In the genomic region with DNA sequence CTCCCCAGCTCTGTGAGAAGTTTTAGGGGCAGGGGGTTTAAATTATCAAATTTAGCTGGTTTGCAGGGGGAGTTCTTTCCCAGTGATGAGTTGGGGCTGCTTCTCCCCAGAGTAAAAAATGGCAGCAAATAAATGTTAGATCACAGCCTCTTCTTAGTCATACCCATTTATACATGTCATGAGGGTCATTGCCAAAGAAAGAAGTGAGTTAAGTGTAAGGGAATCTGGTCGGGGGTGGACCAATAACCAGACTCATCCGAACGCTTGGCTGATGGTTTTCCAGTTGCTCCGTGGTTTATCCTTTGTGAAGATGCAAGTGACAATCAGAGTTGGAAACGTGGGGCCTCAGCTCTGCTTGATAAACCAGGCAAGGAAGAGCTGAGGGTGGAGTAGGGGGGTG, we compare ENCODE assay signal across 19 cellular contexts.
DNase-seq lines count a peak whose midpoint lies in the region; ATAC-seq, FAIRE-seq and TF ChIP-seq lines count a peak whose summit lies in the region.
"Had no signal": no experiment of that assay in that cellular context is flagged by ENCODE, and none has a peak within 500 bp of the region (broad histone marks: within the 10 kb centered on the region; RNA-seq: fewer than 3 reads in every experiment).

No MANE protein-coding gene starts in this region.

- H2AK9ac ChIP-seq in IMR-90 (replicated peaks; ENCODE audit: low read depth, low read length, poor library complexity): no peak overlapping the region

- H3K14ac ChIP-seq in IMR-90 (replicated peaks; ENCODE audit: low read depth, low read length): no peak overlapping the region
- no peak overlapping the region for H3K14ac ChIP-seq in mesenchymal stem cell (ENCODE audit: low read length in 2 of 2)

- in situ Hi-C loops in IMR-90 (cut with MboI; ENCODE audit: low sequenced_read_pairs): no loop called here
- in situ Hi-C loops in G401 (cut with HindIII; ENCODE audit: low sequenced_read_pairs): loop anchor here (25.0 kb wide), 1 partner anchor 123 kb away; the partner anchor contains the start of gene CACNB1

- 0% methylated on average over 2 of the region's 5 CpGs; no CpG with 5 or more reads in 1 of the 2 experiments for WGBS in IMR-90 (ENCODE audit: extremely low coverage in 2 of 2, insufficient read length in 1 of 2), 2 experiments
- 58% methylated on average over 5 of the region's 5 CpGs for WGBS in mesenchymal stem cell

- ATAC-seq in IMR-90 (ENCODE audit: low read depth) (peak; percentile 73), GM19324 (IDR thresholded peaks at IDR 0.05; ENCODE audit: low FRiP score, unreplicated experiment) (no peak)
- ATAC-seq: activated naive CD8-positive, alpha-beta T cell treated with anti-CD3 and anti-CD28 coated beads, Interleukin-2, amount 50 U/mL, for 24 hours had no signal

- peaks cover 3% of the 10 kb centered on the region; the same call in 1 of the 2 replicates for H3K9me1 ChIP-seq in IMR-90 (ENCODE audit: insufficient read depth, low read length)

- H3K23ac ChIP-seq in IMR-90 (ENCODE audit: low read depth, low read length) (no peak overlapping the region), mesenchymal stem cell (ENCODE audit: low read length in 2 of 2) (no peak overlapping the region)

- no peak overlapping the region for H2BK12ac ChIP-seq in mesenchymal stem cell (ENCODE audit: low read length in 2 of 2)

- H3K27ac ChIP-seq in IMR-90 (ENCODE audit: insufficient read depth, low read length) (no peak overlapping the region), mesenchymal stem cell (ENCODE audit: low read length, poor library complexity, severe bottlenecking) (no peak overlapping the region)
- H3K27ac ChIP-seq: neutrophil, stomach had no signal

- peak overlapping the region; percentile 47 for H2AFZ ChIP-seq in IMR-90 (replicated peaks; ENCODE audit: low read length, poor library complexity)
- H2AFZ ChIP-seq in mesenchymal stem cell (ENCODE audit: low read depth, low read length): no peak overlapping the region

- FAIRE-seq in bronchial epithelial cell (lab: Jason Lieb, UNC): no peak

- H3K27me3 ChIP-seq in IMR-90 (ENCODE audit: control insufficient read depth, insufficient read depth, low read length): peaks cover 3% of the 10 kb centered on the region
- H3K27me3 ChIP-seq in bronchial epithelial cell (ENCODE audit: control insufficient read depth, insufficient read depth, low read length): peaks cover 6% of the 10 kb centered on the region
- peaks cover 0 to 19% of the 10 kb centered on the region in 2 experiments for H3K27me3 ChIP-seq in mesenchymal stem cell (ENCODE audit: control insufficient read depth in 1 of 2, insufficient read depth in 1 of 2, low read length in 2 of 2)
- H3K27me3 ChIP-seq: neutrophil, stomach had no signal

- H2BK15ac ChIP-seq in IMR-90 (ENCODE audit: low read depth, low read length) (no peak overlapping the region), mesenchymal stem cell (ENCODE audit: low read depth, poor library complexity, severe bottlenecking) (no peak overlapping the region)

- H3K79me1 ChIP-seq in IMR-90 (ENCODE audit: low read depth in 1 of 2, low read length in 2 of 2) (no peaks in the 10 kb centered on the region), mesenchymal stem cell (replicated peaks; ENCODE audit: low read length, poor library complexity, severe bottlenecking) (no peaks in the 10 kb centered on the region)

- intact Hi-C loops in IMR-90 (cut with micrococcal nuclease): loop anchor here (5.0 to 10.0 kb wide), 2 partner anchors 82 to 170 kb away; no protein-coding TSS in a partner anchor

- TF ChIP-seq CTCF in IMR-90 (conservative IDR thresholded peaks at IDR 0.05; ENCODE audit: low read depth, low read length) (no peak), bronchial epithelial cell (IDR thresholded peaks at IDR 0.05; ENCODE audit: insufficient read depth, low read length, severe bottlenecking) (no peak), osteocyte (IDR thresholded peaks at IDR 0.05) (no peak), GM10266 (IDR thresholded peaks at IDR 0.05; ENCODE audit: control insufficient read depth, insufficient read depth, low read depth, missing control alignments) (no peak)

- H2AK5ac ChIP-seq in IMR-90 (ENCODE audit: low read depth, low read length): no peak overlapping the region
- H2AK5ac ChIP-seq in mesenchymal stem cell (ENCODE audit: low read length, severe bottlenecking): no peak overlapping the region

- no peak overlapping the region for H3K56ac ChIP-seq in IMR-90 (ENCODE audit: extremely low read depth, insufficient read depth, low read length)

- H2BK120ac ChIP-seq in IMR-90 (ENCODE audit: low read depth, low read length) (no peak overlapping the region), mesenchymal stem cell (ENCODE audit: low read depth, low read length) (no peak overlapping the region)

- no peak overlapping the region for H2BK20ac ChIP-seq in IMR-90 (ENCODE audit: low read depth, low read length)

- H3K4me2 ChIP-seq in IMR-90 (ENCODE audit: low read depth, low read length) (peak overlapping the region; percentile 21; the same call in 1 of the 2 replicates), mesenchymal stem cell (ENCODE audit: low read length, poor library complexity, severe bottlenecking) (no peak overlapping the region)

- H3K4me3 ChIP-seq in IMR-90 (ENCODE audit: insufficient read depth, low read depth, low read length) (no peak overlapping the region), bronchial epithelial cell (ENCODE audit: low read depth, low read length) (no peak overlapping the region), mesenchymal stem cell (ENCODE audit: insufficient read depth in 1 of 2, low read depth in 1 of 2, low read length in 2 of 2) (peak overlapping the region in 1 of 2 experiments; percentile 61)
- H3K4me3 ChIP-seq: stomach had no signal

- H3K4me1 ChIP-seq in IMR-90 (ENCODE audit: control insufficient read depth, insufficient read depth, low read length): peaks cover 15% of the 10 kb centered on the region
- H3K4me1 ChIP-seq in mesenchymal stem cell (ENCODE audit: control insufficient read depth, insufficient read depth, low read depth, low read length): peaks cover 10% of the 10 kb centered on the region

- TF ChIP-seq RAD21 in IMR-90 (IDR thresholded peaks at IDR 0.05; ENCODE audit: low read length): no peak

- peak; percentile 74 for DNase-seq in AG08396 (ENCODE audit: low spot score)
- DNase-seq in IMR-90: peak; percentile 89
- DNase-seq in bronchial epithelial cell (ENCODE audit: low read depth): peak; percentile 35
- peak; percentile 69 for DNase-seq in mesenchymal stem cell
- no peak for DNase-seq in osteocyte (ENCODE audit: extremely low spot score, unreplicated experiment)
- no peak for DNase-seq in G401 (ENCODE audit: low spot score)
- no peak for DNase-seq in GM10266 (ENCODE audit: extremely low spot score)
- DNase-seq: activated CD4-positive, alpha-beta T cell treated with anti-CD3 and anti-CD28 coated beads for 48 hours; activated naive CD8-positive, alpha-beta T cell treated with anti-CD3 and anti-CD28 coated beads, Interleukin-2, amount 50 U/mL, for 24 hours; activated T-cell treated with anti-CD3 and anti-CD28 coated beads, Interleukin-2, amount 50 U/mL, for 1 hour; cortex of kidney; foreskin melanocyte; NCI-H2029 treated with DMSO at 0.1 percent for 48 hours; NCI-H774; stimulated activated CD4-positive, alpha-beta T cell treated with anti-CD3 and anti-CD28 coated beads, Interleukin-12 subunit alpha, Interleukin-12 subunit beta, amount 100 ng/mL, for 4 hours; stomach had no signal

- H3K9ac ChIP-seq in IMR-90 (ENCODE audit: low read depth, low read length): no peak overlapping the region
- H3K9ac ChIP-seq in mesenchymal stem cell (ENCODE audit: low read length): peak overlapping the region; percentile 61

- POLR2A ChIA-PET in IMR-90 (lab: Charles Lee; ENCODE audit: unreplicated experiment): no interaction called here

- no peaks in the 10 kb centered on the region for H3K9me3 Mint-ChIP-seq in osteocyte (ENCODE audit: unreplicated experiment)
- H3K9me3 Mint-ChIP-seq: activated naive CD8-positive, alpha-beta T cell treated with anti-CD3 and anti-CD28 coated beads, Interleukin-2, amount 50 U/mL, for 24 hours; memory B cell had no signal

- H2BK5ac ChIP-seq in IMR-90 (ENCODE audit: low read depth, low read length, poor library complexity, severe bottlenecking) (no peak overlapping the region), mesenchymal stem cell (ENCODE audit: low read depth, low read length, poor library complexity, severe bottlenecking) (no peak overlapping the region)

- no peak overlapping the region for H3K18ac ChIP-seq in IMR-90 (ENCODE audit: low read depth, low read length)
- no peak overlapping the region for H3K18ac ChIP-seq in mesenchymal stem cell (ENCODE audit: low read depth in 1 of 2, low read length in 2 of 2)

- BruUV-seq in IMR-90 (replicated peaks; lab: Mats Ljungman, UMichigan): no TSS peak

- no peaks in the 10 kb centered on the region for H3K36me3 Mint-ChIP-seq in osteocyte (ENCODE audit: unreplicated experiment)
- H3K36me3 Mint-ChIP-seq: memory B cell had no signal

- CTCF ChIA-PET in IMR-90 (lab: Yijun Ruan, JAX): interaction anchor here (0.6 to 1.6 kb wide), 4 partner anchors 11 to 254 kb away, joined by 3 to 6 read pairs (median 4); no protein-coding TSS in a partner anchor

- H3K9me3 ChIP-seq in IMR-90 (ENCODE audit: control insufficient read depth, insufficient read depth, low read length) (no peaks in the 10 kb centered on the region), mesenchymal stem cell (ENCODE audit: control insufficient read depth, low read length) (no peaks in the 10 kb centered on the region)
- H3K9me3 ChIP-seq: neutrophil, stomach had no signal

- dilution Hi-C loops in IMR-90 (cut with HindIII; ENCODE audit: low sequenced_read_pairs, unreplicated experiment): no loop called here

- H3K4me3 Mint-ChIP-seq in osteocyte (ENCODE audit: unreplicated experiment): no peak overlapping the region
- H3K4me3 Mint-ChIP-seq: activated naive CD8-positive, alpha-beta T cell treated with anti-CD3 and anti-CD28 coated beads, Interleukin-2, amount 50 U/mL, for 24 hours; memory B cell had no signal

- no peak overlapping the region for H4K91ac ChIP-seq in IMR-90 (ENCODE audit: insufficient read depth, low read depth, low read length)
- no peak overlapping the region for H4K91ac ChIP-seq in mesenchymal stem cell (ENCODE audit: low read length)

- H4K5ac ChIP-seq in IMR-90 (ENCODE audit: low read depth, low read length): no peak overlapping the region

- no peak overlapping the region for H4K8ac ChIP-seq in IMR-90 (ENCODE audit: low read depth in 2 of 2, low read length in 2 of 2)
- H4K8ac ChIP-seq in mesenchymal stem cell (ENCODE audit: low read length): no peak overlapping the region

- H3K4ac ChIP-seq in IMR-90 (ENCODE audit: low read depth, low read length) (no peak overlapping the region), mesenchymal stem cell (ENCODE audit: low read depth in 1 of 2, low read length in 2 of 2) (no peak overlapping the region)

- TF ChIP-seq POLR2A in IMR-90 (IDR thresholded peaks at IDR 0.05; ENCODE audit: low read depth, low read length): no peak

- H4K20me1 ChIP-seq in IMR-90 (ENCODE audit: insufficient read depth, low read length): no peaks in the 10 kb centered on the region

- peaks cover 8% of the 10 kb centered on the region for H3K4me1 Mint-ChIP-seq in osteocyte (ENCODE audit: unreplicated experiment)
- H3K4me1 Mint-ChIP-seq: activated naive CD8-positive, alpha-beta T cell treated with anti-CD3 and anti-CD28 coated beads, Interleukin-2, amount 50 U/mL, for 24 hours had no signal

- H3K27ac Mint-ChIP-seq in osteocyte (ENCODE audit: unreplicated experiment): no peak overlapping the region
- H3K27ac Mint-ChIP-seq: activated naive CD8-positive, alpha-beta T cell treated with anti-CD3 and anti-CD28 coated beads, Interleukin-2, amount 50 U/mL, for 24 hours; memory B cell had no signal

- H3K36me3 ChIP-seq in IMR-90 (ENCODE audit: control insufficient read depth, insufficient read depth, low read length) (no peaks in the 10 kb centered on the region), bronchial epithelial cell (ENCODE audit: control insufficient read depth, insufficient read depth, low read length) (no peaks in the 10 kb centered on the region), mesenchymal stem cell (ENCODE audit: control insufficient read depth in 1 of 2, insufficient read depth in 2 of 2, low read depth in 1 of 2, low read length in 2 of 2) (peaks cover 0 to 3% of the 10 kb centered on the region in 2 experiments)
- H3K36me3 ChIP-seq: neutrophil, stomach had no signal

- peaks cover 7% of the 10 kb centered on the region for H3K27me3 Mint-ChIP-seq in osteocyte (ENCODE audit: unreplicated experiment)
- H3K27me3 Mint-ChIP-seq: activated naive CD8-positive, alpha-beta T cell treated with anti-CD3 and anti-CD28 coated beads, Interleukin-2, amount 50 U/mL, for 24 hours had no signal

Comparison
In these comparisons a context has a peak if more than half of its experiments do, and no peak if none do; other contexts are left out.
1. DNase-seq: peak in AG08396 (single experiment), IMR-90 (single experiment), bronchial epithelial cell (single experiment) and mesenchymal stem cell (single experiment); none in osteocyte (single experiment), G401 (single experiment) and GM10266 (single experiment).